ENCODE assay signal across 8 cellular contexts in the genomic region with DNA sequence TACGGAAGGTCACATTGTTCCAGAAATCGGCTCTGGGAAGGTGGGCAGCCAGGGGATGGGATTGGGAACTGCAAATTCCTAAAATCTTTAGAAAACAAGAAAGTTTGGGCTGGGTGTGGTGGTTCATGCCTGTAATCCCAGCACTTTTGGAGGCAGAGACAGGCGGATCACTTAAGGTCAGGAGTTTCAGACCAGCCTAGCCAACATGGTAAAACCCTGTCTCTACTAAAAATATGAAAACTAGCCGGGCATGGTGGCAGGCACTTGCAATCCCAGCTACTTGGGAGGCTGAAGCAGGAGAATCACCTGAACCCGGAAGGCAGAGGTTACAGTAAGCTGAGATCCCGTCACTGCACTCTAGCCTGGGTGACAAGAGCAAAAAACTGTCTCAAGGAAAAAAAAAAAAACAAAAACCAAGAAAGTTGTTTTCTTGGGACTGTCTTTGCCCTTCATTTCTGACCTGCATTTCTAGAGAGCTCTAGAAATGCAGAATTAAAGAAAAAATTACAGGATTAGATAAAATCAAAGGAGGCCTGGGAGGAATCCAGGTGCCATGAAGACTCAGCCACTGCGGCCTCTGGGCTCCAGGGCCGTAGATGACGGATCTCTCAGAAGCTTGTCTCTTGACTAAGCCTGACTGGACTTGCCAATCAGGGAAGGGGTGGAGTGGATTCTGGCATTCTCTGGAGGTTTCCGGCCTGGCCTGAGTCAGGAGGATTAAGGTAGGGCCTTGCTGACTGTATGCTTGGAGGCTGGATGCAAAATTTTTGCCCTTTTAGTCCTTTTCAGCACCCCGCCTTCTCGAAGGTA.
DNase-seq lines count a peak whose midpoint lies in the region; ATAC-seq lines count a peak whose summit lies in the region.

No MANE protein-coding gene starts in this region.

- no peak overlapping the region for H3K4me3 ChIP-seq in mucosa of rectum (ENCODE audit: low read length in 2 of 2)

- no peaks in the 10 kb centered on the region for H3K9me3 ChIP-seq in mucosa of rectum (ENCODE audit: control insufficient read depth in 2 of 2, low read length in 2 of 2)

- peak overlapping the region; percentile 47 to 76 for H3K9ac ChIP-seq in mucosa of rectum (ENCODE audit: low read depth in 1 of 2, low read length in 2 of 2)

- DNase-seq in GM03348 (ENCODE audit: low spot score) (peak; percentile 75), NCI-H526 treated with DMSO at 0.1 percent for 48 hours (lab: John Stamatoyannopoulos, UW) (peak; percentile 54), dedifferentiated amniotic fluid mesenchymal stem cell (ENCODE audit: extremely low spot score) (peak; percentile 88)

- H3K36me3 ChIP-seq in mucosa of rectum (ENCODE audit: control insufficient read depth in 2 of 2, insufficient read depth in 2 of 2, low read length in 2 of 2), result no peaks in the 10 kb centered on the region

- no peaks in the 10 kb centered on the region for H3K27me3 ChIP-seq in mucosa of rectum (ENCODE audit: control insufficient read depth in 2 of 2, insufficient read depth in 2 of 2, low read length in 2 of 2)

- peaks cover 70 to 77% of the 10 kb centered on the region in 2 donors for H3K4me1 ChIP-seq in mucosa of rectum (ENCODE audit: control insufficient read depth in 2 of 2, insufficient read depth in 2 of 2, low read length in 2 of 2)

- ATAC-seq in HG03039 (IDR thresholded peaks at IDR 0.05; ENCODE audit: unreplicated experiment) (no peak), HG02623 (IDR thresholded peaks at IDR 0.05; ENCODE audit: unreplicated experiment) (no peak), HG03135 (IDR thresholded peaks at IDR 0.05; ENCODE audit: unreplicated experiment) (no peak), HG03378 (IDR thresholded peaks at IDR 0.05; ENCODE audit: unreplicated experiment) (no peak)

- H3K27ac ChIP-seq in mucosa of rectum (ENCODE audit: low read depth in 2 of 2, low read length in 2 of 2), result peak overlapping the region; percentile 92 to 96
